ENCODE assay signal across 12 cellular contexts in the genomic region with DNA sequence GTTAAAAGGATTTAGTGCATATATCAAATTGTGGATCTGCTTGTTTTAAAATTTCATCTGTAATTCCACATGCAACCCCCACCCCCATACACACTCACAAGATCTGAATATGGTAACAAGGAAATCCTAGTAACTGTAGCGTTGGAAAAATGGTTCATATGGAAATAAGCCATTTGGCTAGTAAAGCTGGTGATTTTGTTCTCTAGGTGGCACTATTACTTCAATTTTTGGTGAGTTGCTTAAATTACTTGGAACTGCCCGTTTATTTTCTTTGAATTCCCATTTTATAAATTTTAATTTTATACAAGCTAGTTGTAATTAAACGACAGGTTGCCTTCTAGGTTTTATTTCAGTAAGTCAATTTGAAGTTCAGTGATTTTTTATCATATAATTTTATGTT. TPM values are rescaled to one million over a fixed set of nuclear protein-coding genes. Genes with fewer than 3 reads are reported as not detected.
A peak's percentile ranks its signal among the peaks of the same experiment; 100 is the strongest.
DNase-seq lines count a peak whose midpoint lies in the region; ATAC-seq and TF ChIP-seq lines count a peak whose summit lies in the region.
"Had no signal": no experiment of that assay in that cellular context is flagged by ENCODE, and none has a peak within 500 bp of the region (broad histone marks: within the 10 kb centered on the region; RNA-seq: fewer than 3 reads in every experiment).

No MANE protein-coding gene starts in this region.

- intact Hi-C loops in activated T-helper 2 cell treated with anti-CD3 and anti-CD28 coated beads, Interferon-gamma antibody, Interleukin-2, Interleukin-4, amounts not matched to agents 10 μg/mL and 5 μg/mL and 100 μg/mL, durations not matched to agents 14 hours and 24 hours and 36 hours (cut with micrococcal nuclease) = loop anchor here (10.0 kb wide), 1 partner anchor 1640 kb away; no protein-coding TSS in a partner anchor

- H3K27me3 Mint-ChIP-seq in nephron (ENCODE audit: low read depth) = peaks cover 24% of the 10 kb centered on the region
- peaks cover 38% of the 10 kb centered on the region for H3K27me3 Mint-ChIP-seq in activated T-helper 2 cell treated with anti-CD3 and anti-CD28 coated beads, Interferon-gamma antibody, Interleukin-2, Interleukin-4, amounts not matched to agents 10 μg/mL and 5 μg/mL and 100 μg/mL, durations not matched to agents 14 hours and 24 hours and 36 hours (ENCODE audit: low read depth)

- peak; percentile 37 for DNase-seq in DMS 273 (lab: John Stamatoyannopoulos, UW; ENCODE audit: unreplicated experiment)
- no peak for DNase-seq in DMS 273 treated with DMSO at 0.1 percent for 48 hours (lab: John Stamatoyannopoulos, UW)
- peak; percentile 38 for DNase-seq in LoVo (ENCODE audit: low spot score)
- DNase-seq in astrocyte of the cerebellum (ENCODE audit: low read depth) = no peak
- no peak for DNase-seq in activated T-helper 2 cell treated with anti-CD3 and anti-CD28 coated beads, Interferon-gamma antibody, Interleukin-2, Interleukin-4, amounts not matched to agents 10 μg/mL and 5 μg/mL and 100 μg/mL, durations not matched to agents 14 hours and 24 hours and 36 hours (ENCODE audit: low spot score)
- DNase-seq in 8988T = no peak
- DNase-seq: head of caudate nucleus, NCI-H2081 treated with DMSO at 0.1 percent for 48 hours, right cardiac atrium had no signal

- H3K4me3 ChIP-seq in astrocyte of the cerebellum (ENCODE audit: low read depth, low read length) = no peak overlapping the region
- H3K4me3 ChIP-seq: suprapubic skin had no signal

- peaks cover 9% of the 10 kb centered on the region for H3K36me3 Mint-ChIP-seq in nephron (ENCODE audit: low read depth)
- H3K36me3 Mint-ChIP-seq in activated T-helper 2 cell treated with anti-CD3 and anti-CD28 coated beads, Interferon-gamma antibody, Interleukin-2, Interleukin-4, amounts not matched to agents 10 μg/mL and 5 μg/mL and 100 μg/mL, durations not matched to agents 14 hours and 24 hours and 36 hours (ENCODE audit: low read depth) = no peaks in the 10 kb centered on the region

- no peak overlapping the region for H3K27ac Mint-ChIP-seq in nephron
- no peak overlapping the region for H3K27ac Mint-ChIP-seq in activated T-helper 2 cell treated with anti-CD3 and anti-CD28 coated beads, Interferon-gamma antibody, Interleukin-2, Interleukin-4, amounts not matched to agents 10 μg/mL and 5 μg/mL and 100 μg/mL, durations not matched to agents 14 hours and 24 hours and 36 hours

- in situ Hi-C loops in astrocyte of the cerebellum (cut with HindIII; ENCODE audit: low sequenced_read_pairs) = loop anchor here (5.0 kb wide), 1 partner anchor 1627 kb away; no protein-coding TSS in a partner anchor

- no peaks in the 10 kb centered on the region for H3K9me3 Mint-ChIP-seq in nephron
- H3K9me3 Mint-ChIP-seq in activated T-helper 2 cell treated with anti-CD3 and anti-CD28 coated beads, Interferon-gamma antibody, Interleukin-2, Interleukin-4, amounts not matched to agents 10 μg/mL and 5 μg/mL and 100 μg/mL, durations not matched to agents 14 hours and 24 hours and 36 hours = no peaks in the 10 kb centered on the region

- TF ChIP-seq CTCF in astrocyte of the cerebellum (IDR thresholded peaks at IDR 0.05; ENCODE audit: low read depth, low read length, missing control alignments) (peak; percentile 13), nephron (IDR thresholded peaks at IDR 0.05; ENCODE audit: unreplicated experiment in 3 of 3) (peak; percentile 36 to 55 (median 41))

- ATAC-seq in HG03469 (IDR thresholded peaks at IDR 0.05; ENCODE audit: unreplicated experiment) = no peak
- ATAC-seq: right cardiac atrium had no signal

- no peak overlapping the region for H3K4me3 Mint-ChIP-seq in nephron
- H3K4me3 Mint-ChIP-seq in activated T-helper 2 cell treated with anti-CD3 and anti-CD28 coated beads, Interferon-gamma antibody, Interleukin-2, Interleukin-4, amounts not matched to agents 10 μg/mL and 5 μg/mL and 100 μg/mL, durations not matched to agents 14 hours and 24 hours and 36 hours (ENCODE audit: low read depth) = no peak overlapping the region

- H3K4me1 Mint-ChIP-seq in nephron = peaks cover 36% of the 10 kb centered on the region
- H3K4me1 Mint-ChIP-seq in activated T-helper 2 cell treated with anti-CD3 and anti-CD28 coated beads, Interferon-gamma antibody, Interleukin-2, Interleukin-4, amounts not matched to agents 10 μg/mL and 5 μg/mL and 100 μg/mL, durations not matched to agents 14 hours and 24 hours and 36 hours (ENCODE audit: low read depth) = peaks cover 6% of the 10 kb centered on the region

RNA-seq across cellular contexts. Expression of a gene that starts 5.3 kb away (rescaled TPM):
- not detected in 2 replicates for total RNA-seq in activated T-helper 2 cell treated with anti-CD3 and anti-CD28 coated beads, Interferon-gamma antibody, Interleukin-2, Interleukin-4, amounts not matched to agents 10 μg/mL and 5 μg/mL and 100 μg/mL, durations not matched to agents 14 hours and 24 hours and 36 hours

Comparison
In these comparisons a context has a peak if more than half of its experiments do, and no peak if none do; other contexts are left out.
1. DNase-seq: peak in DMS 273 (single experiment) and LoVo (single experiment); none in DMS 273 treated with DMSO at 0.1 percent for 48 hours (single experiment), astrocyte of the cerebellum (single experiment), activated T-helper 2 cell treated with anti-CD3 and anti-CD28 coated beads, Interferon-gamma antibody, Interleukin-2, Interleukin-4, amounts not matched to agents 10 μg/mL and 5 μg/mL and 100 μg/mL, durations not matched to agents 14 hours and 24 hours and 36 hours (single experiment) and 8988T (single experiment).